ENCODE assay signal across 14 cellular contexts in genomic region chr3:184576457-184577240, GRCh38. TPM values are rescaled to one million over a fixed set of nuclear protein-coding genes. Genes with fewer than 3 reads are reported as not detected.
A peak's percentile ranks its signal among the peaks of the same experiment; 100 is the strongest.
DNase-seq lines count a peak whose midpoint lies in the region; TF ChIP-seq lines count a peak whose summit lies in the region.
"Had no signal": no experiment of that assay in that cellular context is flagged by ENCODE, and none has a peak within 500 bp of the region (broad histone marks: within the 10 kb centered on the region; RNA-seq: fewer than 3 reads in every experiment).

No MANE protein-coding gene starts in this region.

- H3K9ac ChIP-seq in SK-N-MC (ENCODE audit: insufficient read length) (no peak overlapping the region), trophoblast cell (ENCODE audit: low read length) (no peak overlapping the region)
- H3K9ac ChIP-seq: GM23248 had no signal

- TF ChIP-seq CTCF in HEK293 (tag by site-specific recombination; IDR thresholded peaks at IDR 0.05) (no peak), mesothelial cell of epicardium (IDR thresholded peaks at IDR 0.05; ENCODE audit: unreplicated experiment) (no peak), osteoblast (IDR thresholded peaks at IDR 0.05; ENCODE audit: extremely low read depth, low read depth, low read length) (no peak)

- no peak overlapping the region for H4K12ac ChIP-seq in trophoblast cell (ENCODE audit: low read depth, low read length)

- no peak overlapping the region for H3K4ac ChIP-seq in trophoblast cell (ENCODE audit: low read depth, low read length)

- H3K4me2 ChIP-seq in trophoblast cell (ENCODE audit: low read length), result no peak overlapping the region
- H3K4me2 ChIP-seq in osteoblast (ENCODE audit: insufficient read depth, low read length), result no peak overlapping the region
- H3K4me2 ChIP-seq: A549 had no signal

- no peak overlapping the region for H2BK120ac ChIP-seq in trophoblast cell (ENCODE audit: insufficient read depth, low read length, poor library complexity)

- H3K9me3 Mint-ChIP-seq in mesothelial cell of epicardium, result no peaks in the 10 kb centered on the region
- H3K9me3 Mint-ChIP-seq: CD4-positive, alpha-beta memory T cell had no signal

- CTCF ChIA-PET in HEK293 (lab: Yijun Ruan, JAX), result no interaction called here

- no peak overlapping the region for H3K4me3 Mint-ChIP-seq in mesothelial cell of epicardium
- H3K4me3 Mint-ChIP-seq: CD4-positive, alpha-beta memory T cell had no signal

- H3K14ac ChIP-seq in trophoblast cell (ENCODE audit: low read length), result no peak overlapping the region

- H4K8ac ChIP-seq in trophoblast cell (ENCODE audit: low read depth, low read length), result no peak overlapping the region

- peak overlapping the region; percentile 61 for H3K18ac ChIP-seq in trophoblast cell (ENCODE audit: low read length)

- H3K36me3 Mint-ChIP-seq in mesothelial cell of epicardium, result peaks cover 47% of the 10 kb centered on the region

- no peak overlapping the region for H2BK12ac ChIP-seq in trophoblast cell (ENCODE audit: low read length)

- H3K4me1 ChIP-seq in HEK293 (ENCODE audit: control insufficient read depth, insufficient read depth, low read length), result no peaks in the 10 kb centered on the region
- H3K4me1 ChIP-seq in trophoblast cell (ENCODE audit: control insufficient read depth in 1 of 2, insufficient read depth in 2 of 2, low read length in 2 of 2), result peaks cover 31 to 37% of the 10 kb centered on the region in 2 experiments
- no peaks in the 10 kb centered on the region for H3K4me1 ChIP-seq in osteoblast (ENCODE audit: insufficient read depth, low read length)
- H3K4me1 ChIP-seq: A549 had no signal

- H3K4me1 Mint-ChIP-seq in mesothelial cell of epicardium, result peaks cover 57% of the 10 kb centered on the region

- H3K27me3 Mint-ChIP-seq in mesothelial cell of epicardium (ENCODE audit: low read depth), result no peaks in the 10 kb centered on the region

- H3K79me2 ChIP-seq in trophoblast cell (ENCODE audit: control insufficient read depth, insufficient read depth, low read length, poor library complexity) (no peaks in the 10 kb centered on the region), osteoblast (ENCODE audit: insufficient read depth, low read length) (no peaks in the 10 kb centered on the region)

- H2BK5ac ChIP-seq in trophoblast cell (ENCODE audit: low read depth, low read length, poor library complexity), result no peak overlapping the region

- POLR2A ChIA-PET in HEK293 (lab: Yijun Ruan, JAX), result interaction anchor here (0.7 to 1.0 kb wide), 2 partner anchors 9 to 15 kb away, joined by 3 to 4 read pairs; partner anchors contain the start of gene EPHB3

- H3K9me3 ChIP-seq in HEK293 (ENCODE audit: control insufficient read depth, insufficient read depth, low read depth, low read length) (no peaks in the 10 kb centered on the region), SK-N-MC (ENCODE audit: low read depth, low read length) (no peaks in the 10 kb centered on the region), trophoblast cell (ENCODE audit: insufficient read depth, low read depth, low read length) (peaks cover 2% of the 10 kb centered on the region), osteoblast (ENCODE audit: low read depth, low read length) (no peaks in the 10 kb centered on the region)
- H3K9me3 ChIP-seq: A549, BE2C had no signal

- H2AFZ ChIP-seq in trophoblast cell (ENCODE audit: insufficient read depth, low read length, poor library complexity), result no peak overlapping the region
- H2AFZ ChIP-seq in osteoblast (ENCODE audit: low read length), result no peak overlapping the region
- H2AFZ ChIP-seq: GM23248 had no signal

- H4K91ac ChIP-seq in trophoblast cell (ENCODE audit: low read depth, low read length), result no peak overlapping the region

- H4K20me1 ChIP-seq in osteoblast (ENCODE audit: insufficient read depth, low read length), result no peaks in the 10 kb centered on the region

- H3K36me3 ChIP-seq in HEK293 (ENCODE audit: control insufficient read depth in 2 of 2, insufficient read depth in 1 of 2, low read length in 2 of 2) (peaks cover 0 to 81% of the 10 kb centered on the region in 2 experiments; a peak in 1 of 3 replicates), SK-N-MC (ENCODE audit: insufficient read depth, low read length) (peaks cover 100% of the 10 kb centered on the region), trophoblast cell (ENCODE audit: control insufficient read depth in 1 of 2, insufficient read depth in 2 of 2, low read length in 2 of 2) (peaks cover 61 to 63% of the 10 kb centered on the region in 2 experiments), osteoblast (ENCODE audit: insufficient read depth, low read length) (no peaks in the 10 kb centered on the region)

- H3K27ac Mint-ChIP-seq in mesothelial cell of epicardium, result peak overlapping the region; percentile 49
- H3K27ac Mint-ChIP-seq: CD4-positive, alpha-beta memory T cell had no signal

- H2AK5ac ChIP-seq in trophoblast cell (ENCODE audit: low read length), result no peak overlapping the region

- no peak overlapping the region for H3K27ac ChIP-seq in HEK293 (ENCODE audit: extremely low read depth, low read depth, low read length)
- 0 out of 2 replicates have a peak overlapping the region, but pooled peaks have one; percentile 7 for H3K27ac ChIP-seq in SK-N-MC
- H3K27ac ChIP-seq in trophoblast cell (ENCODE audit: low read depth, low read length), result no peak overlapping the region
- H3K27ac ChIP-seq in osteoblast (ENCODE audit: low read depth, low read length), result no peak overlapping the region
- H3K27ac ChIP-seq: A549, C4-2B, GM23248 had no signal

- no CpG with 5 or more reads among the region's 25 CpGs for WGBS in trophoblast cell (ENCODE audit: extremely low coverage, insufficient coverage, insufficient read length)

- H3K79me1 ChIP-seq in trophoblast cell (ENCODE audit: low read length), result peaks cover 8% of the 10 kb centered on the region

- DNase-seq in SK-N-MC (ENCODE audit: low read depth, low spot score) (no peak), mesothelial cell of epicardium (ENCODE audit: low spot score in 2 of 2, unreplicated experiment in 2 of 2) (no peak), trophoblast cell (no peak), cortex of kidney (lab: John Stamatoyannopoulos, UW) (no peak), osteoblast (ENCODE audit: insufficient read length, low spot score, missing footprints) (no peak)
- DNase-seq: BE2C; CD4-positive, alpha-beta memory T cell; DMS79; GM23248; H7 had no signal

- H3K23ac ChIP-seq in trophoblast cell (ENCODE audit: low read length), result no peak overlapping the region

- no peaks in the 10 kb centered on the region for H3K27me3 ChIP-seq in trophoblast cell (ENCODE audit: insufficient read depth, low read length)
- no peaks in the 10 kb centered on the region for H3K27me3 ChIP-seq in osteoblast (ENCODE audit: insufficient read depth, low read length)
- H3K27me3 ChIP-seq: BE2C had no signal

- H3K4me3 ChIP-seq in HEK293 (ENCODE audit: low read depth, low read length) (no peak overlapping the region), SK-N-MC (no peak overlapping the region), trophoblast cell (ENCODE audit: low read depth, low read length) (no peak overlapping the region), osteoblast (ENCODE audit: insufficient read depth, low read length) (no peak overlapping the region)
- H3K4me3 ChIP-seq: A549, GM12878, GM23248 had no signal

TF ChIP-seq in HEK293, 187 proteins besides CTCF, POLR2A, EP300 and RAD21:
- no peak for TF ChIP-seq MYNN (tag by site-specific recombination; IDR thresholded peaks at IDR 0.05; ENCODE audit: borderline replicate concordance)
- TF ChIP-seq ZNF211 (tag by site-specific recombination; IDR thresholded peaks at IDR 0.05; ENCODE audit: low read depth), result no peak
- peak; percentile 75; the same call in 1 of the 2 replicates for TF ChIP-seq ZFP3 (tag by site-specific recombination; IDR thresholded peaks at IDR 0.05; ENCODE audit: low read depth)
TF ChIP-seq in HEK293: peak in this region for 1.

RNA-seq across cellular contexts. Expression of gene EPHB3, which starts 15.1 kb away (rescaled TPM):
- total RNA-seq in mesothelial cell of epicardium, result 98.9 to 115 TPM (median 106 TPM) in 3 replicates
- polyA plus RNA-seq in trophoblast cell (2013), result 11.1 and 12.0 TPM in 2 replicates
- 3.6 and 4.1 TPM in 2 replicates for total RNA-seq in osteoblast
- total RNA-seq: GM12878 had no signal

Comparison
In these comparisons a context has a peak if more than half of its experiments do, and no peak if none do; other contexts are left out.
1. RNA of gene EPHB3, which starts 15.1 kb away (total RNA-seq): 98.9 to 115 TPM in mesothelial cell of epicardium; 3.6 to 4.1 TPM in osteoblast; every median in the first group is over 10 times any median in the second.